ENCODE assay signal across 14 cellular contexts in genomic region chr4:151489462-151490203, GRCh38.
DNase-seq lines count a peak whose midpoint lies in the region; ATAC-seq, FAIRE-seq and TF ChIP-seq lines count a peak whose summit lies in the region.
"Had no signal": no experiment of that assay in that cellular context is flagged by ENCODE, and none has a peak within 500 bp of the region (broad histone marks: within the 10 kb centered on the region; RNA-seq: fewer than 3 reads in every experiment).

No MANE protein-coding gene starts in this region.

- no peak overlapping the region for H3K9ac ChIP-seq in SK-N-SH

- no peaks in the 10 kb centered on the region for H3K9me2 ChIP-seq in SK-N-SH

- H3K4me3 ChIP-seq in SK-N-SH (ENCODE audit: low read depth in 2 of 2, low read length in 1 of 2) (no peak overlapping the region), WERI-Rb-1 (ENCODE audit: low read depth, low read length) (no peak overlapping the region), thyroid gland (replicated peaks in 1 of 3) (no peak overlapping the region)
- H3K4me3 ChIP-seq: HAP-1, skin epidermis had no signal

- DNase-seq in SK-N-SH (no peak), NCI-H146 treated with DMSO at 0.1 percent for 48 hours (lab: John Stamatoyannopoulos, UW; ENCODE audit: unreplicated experiment) (peak; percentile 29), WERI-Rb-1 (peak; percentile 26), thyroid gland (peak; percentile 74 to 76), H54 (ENCODE audit: insufficient read length, low spot score) (no peak), germinal center (ENCODE audit: low spot score) (no peak), LoVo (ENCODE audit: low spot score) (no peak)
- DNase-seq: activated CD4-positive, alpha-beta memory T cell treated with anti-CD3 and anti-CD28 coated beads, Interleukin-2, amount 10 ng/mL, durations not matched to agents 7 days and 5 days; hippocampal formation; SHP77 treated with DMSO at 0.1 percent for 48 hours had no signal

- no peaks in the 10 kb centered on the region for H4K20me1 ChIP-seq in SK-N-SH (ENCODE audit: insufficient read depth)

- POLR2A ChIA-PET in SK-N-SH (lab: Yijun Ruan, JAX): no interaction called here

- H3K9me3 ChIP-seq in SK-N-SH (peaks cover 12% of the 10 kb centered on the region; the same call in 1 of the 2 replicates), WERI-Rb-1 (ENCODE audit: severe bottlenecking) (peaks cover 12% of the 10 kb centered on the region), thyroid gland (no peaks in the 10 kb centered on the region)
- H3K9me3 ChIP-seq: HAP-1 had no signal

- H3F3A ChIP-seq in SK-N-SH (replicated peaks; ENCODE audit: insufficient read depth): peaks cover 4% of the 10 kb centered on the region

- H3K4me2 ChIP-seq in SK-N-SH: no peak overlapping the region

- no peak for TF ChIP-seq EP300 in SK-N-SH (IDR thresholded peaks at IDR 0.05; ENCODE audit: borderline replicate concordance in 1 of 2, low read depth in 1 of 2, low read length in 1 of 2)

- H3K4me1 ChIP-seq in SK-N-SH (ENCODE audit: control insufficient read depth in 1 of 2, insufficient read depth in 2 of 2, low read depth in 1 of 2, low read length in 1 of 2) (peaks cover 0 to 12% of the 10 kb centered on the region in 2 experiments; a peak in 2 of 4 replicates), thyroid gland (peaks cover 6 to 15% of the 10 kb centered on the region in 2 donors)

- TF ChIP-seq CTCF in SK-N-SH (IDR thresholded peaks at IDR 0.05) (no peak), WERI-Rb-1 (IDR thresholded peaks at IDR 0.05; ENCODE audit: low read depth, low read length) (peak; percentile 64), thyroid gland (IDR thresholded peaks at IDR 0.05) (no peak)

- no peak for FAIRE-seq in H54 (lab: Jason Lieb, UNC)

- CTCF ChIA-PET in SK-N-SH (lab: Yijun Ruan, JAX): interaction anchor here (1.3 kb wide), 1 partner anchor 58 kb away, joined by 3 read pairs; no protein-coding TSS in a partner anchor

- H3K27me3 ChIP-seq in SK-N-SH (ENCODE audit: insufficient read depth) (no peaks in the 10 kb centered on the region), WERI-Rb-1 (ENCODE audit: insufficient read depth, low read depth, severe bottlenecking) (no peaks in the 10 kb centered on the region), thyroid gland (no peaks in the 10 kb centered on the region)

- no peak overlapping the region for H3K27ac ChIP-seq in SK-N-SH (ENCODE audit: low read depth in 2 of 2, low read length in 1 of 2)
- no peak overlapping the region for H3K27ac ChIP-seq in WERI-Rb-1
- H3K27ac ChIP-seq in thyroid gland: peak overlapping the region in 2 of 3 donors; percentile 60 to 64
- H3K27ac ChIP-seq: HL-60 had no signal

- no peaks in the 10 kb centered on the region for H3K79me2 ChIP-seq in SK-N-SH (ENCODE audit: insufficient read depth)

- intact Hi-C loops in thyroid gland (cut with DNase I): no loop called here

- peak; percentile 20; the same call in 1 of the 2 replicates for TF ChIP-seq RAD21 in SK-N-SH (IDR thresholded peaks at IDR 0.05; ENCODE audit: low read length)

- H3K36me3 ChIP-seq in SK-N-SH (replicated peaks in 1 of 2; ENCODE audit: control insufficient read depth in 1 of 2, insufficient read depth in 2 of 2, low read length in 1 of 2) (no peaks in the 10 kb centered on the region), WERI-Rb-1 (no peaks in the 10 kb centered on the region), thyroid gland (no peaks in the 10 kb centered on the region)
- H3K36me3 ChIP-seq: HAP-1 had no signal

- no peak overlapping the region for H2AFZ ChIP-seq in SK-N-SH (ENCODE audit: low read depth)

- TF ChIP-seq POLR2A in thyroid gland (IDR thresholded peaks at IDR 0.05) (no peak), H54 (IDR thresholded peaks at IDR 0.05; ENCODE audit: low read depth, low read length) (no peak)

- WGBS in SK-N-SH (ENCODE audit: low lambda C conversion rate): 78% methylated on average over 5 of the region's 9 CpGs
- 68 to 80% methylated on average over 9 of the region's 9 CpGs for WGBS in thyroid gland, 2 donors

- ATAC-seq in SK-N-SH treated with all-trans-retinoic acid at 6 μM for 48 hours: no peak

TF ChIP-seq in SK-N-SH, 30 proteins besides CTCF, POLR2A, EP300 and RAD21 (continues in another document):
- TF ChIP-seq TAF1 (IDR thresholded peaks at IDR 0.05; ENCODE audit: borderline replicate concordance, low read depth, low read length) (no peak), EZH2phosphoT487 (IDR thresholded peaks at IDR 0.05; ENCODE audit: borderline replicate concordance, low read depth) (no peak), RXRA (IDR thresholded peaks at IDR 0.05; ENCODE audit: borderline replicate concordance, low read depth) (no peak), GABPA (IDR thresholded peaks at IDR 0.05; ENCODE audit: low read depth) (no peak), JUND (IDR thresholded peaks at IDR 0.05) (no peak), TCF12 (IDR thresholded peaks at IDR 0.05) (no peak), YY1 (IDR thresholded peaks at IDR 0.05; ENCODE audit: low read depth) (no peak), PBX3 (IDR thresholded peaks at IDR 0.05) (no peak)

TF ChIP-seq in SK-N-SH treated with all-trans-retinoic acid at 6 μM for 48 hours, 23 proteins besides CTCF, POLR2A, EP300 and RAD21:
- TF ChIP-seq SNAI2 (CRISPR knock-in tag; IDR thresholded peaks at IDR 0.05) (no peak), ZNF8 (CRISPR knock-in tag; IDR thresholded peaks at IDR 0.05) (no peak), ARNTL (CRISPR knock-in tag; IDR thresholded peaks at IDR 0.05; ENCODE audit: borderline replicate concordance, low read depth) (no peak), CSRNP3 (CRISPR knock-in tag; IDR thresholded peaks at IDR 0.05) (no peak), RARB (CRISPR knock-in tag; IDR thresholded peaks at IDR 0.05) (no peak), CREB5 (CRISPR knock-in tag; IDR thresholded peaks at IDR 0.05; ENCODE audit: low read depth) (no peak), ZFP30 (CRISPR knock-in tag; IDR thresholded peaks at IDR 0.05) (no peak), OSR1 (CRISPR knock-in tag; IDR thresholded peaks at IDR 0.05) (no peak), ESRRG (CRISPR knock-in tag; IDR thresholded peaks at IDR 0.05) (no peak), ZNF70 (CRISPR knock-in tag; IDR thresholded peaks at IDR 0.05) (no peak), TOX (CRISPR knock-in tag; IDR thresholded peaks at IDR 0.05; ENCODE audit: borderline replicate concordance) (no peak), ZC3H10 (CRISPR knock-in tag; IDR thresholded peaks at IDR 0.05) (no peak), CSDC2 (CRISPR knock-in tag; IDR thresholded peaks at IDR 0.05) (no peak), ZNF565 (CRISPR knock-in tag; conservative IDR thresholded peaks at IDR 0.05; ENCODE audit: low read depth) (no peak), PPARA (CRISPR knock-in tag; IDR thresholded peaks at IDR 0.05; ENCODE audit: borderline replicate concordance) (no peak), ZFP3 (CRISPR knock-in tag; IDR thresholded peaks at IDR 0.05) (no peak), GLIS3 (CRISPR knock-in tag; IDR thresholded peaks at IDR 0.05) (no peak), ISL1 (CRISPR knock-in tag; IDR thresholded peaks at IDR 0.05) (no peak), TCF4 (CRISPR knock-in tag; IDR thresholded peaks at IDR 0.05; ENCODE audit: borderline replicate concordance) (no peak), TSHZ2 (CRISPR knock-in tag; IDR thresholded peaks at IDR 0.05) (no peak)

Comparison
In these comparisons a context has a peak if more than half of its experiments do, and no peak if none do; other contexts are left out.
1. DNase-seq: peak in NCI-H146 treated with DMSO at 0.1 percent for 48 hours (single experiment), WERI-Rb-1 (single experiment) and thyroid gland (2 of 2); none in SK-N-SH (single experiment), H54 (single experiment), germinal center (single experiment) and LoVo (single experiment).
2. H3K27ac ChIP-seq: peak in thyroid gland (2 of 3); none in SK-N-SH (0 of 2) and WERI-Rb-1 (single experiment).